Comparison of ENCODE assay signal across 13 cellular contexts in the genomic region with DNA sequence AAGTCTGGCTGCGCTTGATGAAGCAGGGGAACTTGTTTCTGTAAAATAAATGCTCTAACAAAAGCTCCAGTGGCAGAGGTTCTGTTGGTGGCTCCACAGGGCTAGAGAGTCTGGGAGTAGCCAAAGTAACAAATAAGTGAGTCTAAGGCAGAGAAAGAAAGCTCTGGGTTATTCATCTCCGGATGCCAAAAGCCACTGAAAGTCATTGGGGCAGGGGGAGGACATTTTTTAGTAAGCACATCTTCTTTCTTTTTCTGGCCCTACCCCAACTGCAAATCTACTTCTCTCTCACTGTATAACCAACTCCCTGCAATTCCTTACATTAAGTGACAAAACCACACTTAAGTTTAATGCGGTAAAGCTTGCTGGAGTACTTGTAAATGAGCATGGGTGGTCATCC.
DNase-seq lines count a peak whose midpoint lies in the region; ATAC-seq and TF ChIP-seq lines count a peak whose summit lies in the region.
"Had no signal": no experiment of that assay in that cellular context is flagged by ENCODE, and none has a peak within 500 bp of the region (broad histone marks: within the 10 kb centered on the region; RNA-seq: fewer than 3 reads in every experiment).

No MANE protein-coding gene starts in this region.

- no peaks in the 10 kb centered on the region for H3K9me3 Mint-ChIP-seq in activated naive CD4-positive, alpha-beta T cell treated with anti-CD3 and anti-CD28 coated beads, Interleukin-2, amount 50 U/mL, for 72 hours
- no peaks in the 10 kb centered on the region for H3K9me3 Mint-ChIP-seq in activated naive CD4-positive, alpha-beta T cell treated with anti-CD3 and anti-CD28 coated beads for 36 hours
- no peaks in the 10 kb centered on the region for H3K9me3 Mint-ChIP-seq in stimulated activated memory B cell treated with anti-CD40 and anti-IgM and Interleukin-4, amounts not matched to agents 10 μg/mL and 1 μg/mL and 100 μg/mL, for 72 hours

- no peak overlapping the region for H3K27ac Mint-ChIP-seq in activated naive CD4-positive, alpha-beta T cell treated with anti-CD3 and anti-CD28 coated beads, Interleukin-2, amount 50 U/mL, for 72 hours
- no peak overlapping the region for H3K27ac Mint-ChIP-seq in activated naive CD4-positive, alpha-beta T cell treated with anti-CD3 and anti-CD28 coated beads for 36 hours
- H3K27ac Mint-ChIP-seq in stimulated activated memory B cell treated with anti-CD40 and anti-IgM and Interleukin-4, amounts not matched to agents 10 μg/mL and 1 μg/mL and 100 μg/mL, for 72 hours, result peak overlapping the region; percentile 38

- no peak for DNase-seq in activated naive CD4-positive, alpha-beta T cell treated with anti-CD3 and anti-CD28 coated beads, Interleukin-2, amount 50 U/mL, for 72 hours (ENCODE audit: low spot score in 2 of 2)
- DNase-seq in activated naive CD4-positive, alpha-beta T cell treated with anti-CD3 and anti-CD28 coated beads for 36 hours, result no peak
- DNase-seq in cerebellum (ENCODE audit: low spot score), result no peak
- no peak for DNase-seq in HEK293T (ENCODE audit: extremely low spot score)
- DNase-seq in stimulated activated CD4-positive, alpha-beta T cell treated with anti-CD3 and anti-CD28 coated beads, Interleukin-4, amount 100 ng/mL, for 24 hours, result no peak
- DNase-seq: activated effector memory CD4-positive, alpha-beta T cell treated with Interleukin-2 at 50 U/mL for 16 hours; NCI-H1436 treated with DMSO at 0.1 percent for 48 hours; pancreas; T1000; upper lobe of right lung had no signal

- intact Hi-C loops in activated naive CD4-positive, alpha-beta T cell treated with anti-CD3 and anti-CD28 coated beads for 36 hours (cut with micrococcal nuclease), result no loop called here

- POLR2A ChIA-PET in HEK293T (lab: Yijun Ruan, JAX), result no interaction called here

- peak; percentile 20 to 63 for ATAC-seq in activated naive CD4-positive, alpha-beta T cell treated with anti-CD3 and anti-CD28 coated beads, Interleukin-2, amount 50 U/mL, for 72 hours
- ATAC-seq in GM21737 (IDR thresholded peaks at IDR 0.05; ENCODE audit: unreplicated experiment), result peak; percentile 90
- ATAC-seq in HG03175 (IDR thresholded peaks at IDR 0.05; ENCODE audit: unreplicated experiment), result peak; percentile 90
- no peak for ATAC-seq in stimulated activated memory B cell treated with anti-CD40 and anti-IgM and Interleukin-4, amounts not matched to agents 10 μg/mL and 1 μg/mL and 100 μg/mL, for 72 hours
- ATAC-seq: pancreas, upper lobe of right lung had no signal

- H3K4me3 Mint-ChIP-seq in activated naive CD4-positive, alpha-beta T cell treated with anti-CD3 and anti-CD28 coated beads for 36 hours, result no peak overlapping the region
- no peak overlapping the region for H3K4me3 Mint-ChIP-seq in stimulated activated memory B cell treated with anti-CD40 and anti-IgM and Interleukin-4, amounts not matched to agents 10 μg/mL and 1 μg/mL and 100 μg/mL, for 72 hours

- H3K4me1 Mint-ChIP-seq in activated naive CD4-positive, alpha-beta T cell treated with anti-CD3 and anti-CD28 coated beads for 36 hours (ENCODE audit: low read depth), result no peaks in the 10 kb centered on the region
- H3K4me1 Mint-ChIP-seq in stimulated activated memory B cell treated with anti-CD40 and anti-IgM and Interleukin-4, amounts not matched to agents 10 μg/mL and 1 μg/mL and 100 μg/mL, for 72 hours, result peaks cover 18% of the 10 kb centered on the region

- no peaks in the 10 kb centered on the region for H3K27me3 Mint-ChIP-seq in activated naive CD4-positive, alpha-beta T cell treated with anti-CD3 and anti-CD28 coated beads for 36 hours (ENCODE audit: low read depth)
- no peaks in the 10 kb centered on the region for H3K27me3 Mint-ChIP-seq in stimulated activated memory B cell treated with anti-CD40 and anti-IgM and Interleukin-4, amounts not matched to agents 10 μg/mL and 1 μg/mL and 100 μg/mL, for 72 hours

- peaks cover 34 to 47% of the 10 kb centered on the region in 2 donors for H3K36me3 Mint-ChIP-seq in activated naive CD4-positive, alpha-beta T cell treated with anti-CD3 and anti-CD28 coated beads, Interleukin-2, amount 50 U/mL, for 72 hours
- peaks cover 52% of the 10 kb centered on the region for H3K36me3 Mint-ChIP-seq in activated naive CD4-positive, alpha-beta T cell treated with anti-CD3 and anti-CD28 coated beads for 36 hours (ENCODE audit: low read depth)
- peaks cover 60% of the 10 kb centered on the region for H3K36me3 Mint-ChIP-seq in stimulated activated memory B cell treated with anti-CD40 and anti-IgM and Interleukin-4, amounts not matched to agents 10 μg/mL and 1 μg/mL and 100 μg/mL, for 72 hours

- CTCF ChIA-PET in activated naive CD4-positive, alpha-beta T cell treated with anti-CD3 and anti-CD28 coated beads for 36 hours (lab: Charles Lee), result interaction anchor here (0.9 kb wide), 1 partner anchor 11 kb away, joined by 3 read pairs; no protein-coding TSS in a partner anchor
- CTCF ChIA-PET in HEK293T (lab: Yijun Ruan, JAX), result no interaction called here

TF ChIP-seq in HEK293T, 16 proteins besides CTCF, POLR2A, EP300 and RAD21:
- TF ChIP-seq NFRKB (IDR thresholded peaks at IDR 0.05) (no peak), SUZ12 (IDR thresholded peaks at IDR 0.05) (no peak), FOXK2 (IDR thresholded peaks at IDR 0.05) (no peak), HDGF (IDR thresholded peaks at IDR 0.05; ENCODE audit: borderline replicate concordance) (no peak), CTBP1 (IDR thresholded peaks at IDR 0.05; ENCODE audit: borderline replicate concordance) (no peak), ZNF384 (IDR thresholded peaks at IDR 0.05) (no peak), FOXM1 (IDR thresholded peaks at IDR 0.05; ENCODE audit: borderline replicate concordance) (no peak), FOXA1 (IDR thresholded peaks at IDR 0.05) (no peak), ARNT (IDR thresholded peaks at IDR 0.05) (no peak), SP1 (IDR thresholded peaks at IDR 0.05) (no peak), LEF1 (IDR thresholded peaks at IDR 0.05; ENCODE audit: borderline replicate concordance) (no peak), ELF4 (IDR thresholded peaks at IDR 0.05) (no peak), L3MBTL2 (conservative IDR thresholded peaks at IDR 0.05) (no peak), BHLHE40 (IDR thresholded peaks at IDR 0.05; ENCODE audit: borderline replicate concordance) (no peak), TARDBP (IDR thresholded peaks at IDR 0.05) (no peak)
- TF ChIP-seq, protein P1, sequence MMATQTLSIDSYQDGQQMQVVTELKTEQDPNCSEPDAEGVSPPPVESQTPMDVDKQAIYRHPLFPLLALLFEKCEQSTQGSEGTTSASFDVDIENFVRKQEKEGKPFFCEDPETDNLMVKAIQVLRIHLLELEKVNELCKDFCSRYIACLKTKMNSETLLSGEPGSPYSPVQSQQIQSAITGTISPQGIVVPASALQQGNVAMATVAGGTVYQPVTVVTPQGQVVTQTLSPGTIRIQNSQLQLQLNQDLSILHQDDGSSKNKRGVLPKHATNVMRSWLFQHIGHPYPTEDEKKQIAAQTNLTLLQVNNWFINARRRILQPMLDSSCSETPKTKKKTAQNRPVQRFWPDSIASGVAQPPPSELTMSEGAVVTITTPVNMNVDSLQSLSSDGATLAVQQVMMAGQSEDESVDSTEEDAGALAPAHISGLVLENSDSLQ (IDR thresholded peaks at IDR 0.05), result no peak
TF ChIP-seq in HEK293T: peak in this region for 0.
